ENCODE assay signal across 18 cellular contexts in genomic region chr22:33896154-33896800, GRCh38. TPM values are rescaled to one million over a fixed set of nuclear protein-coding genes. Genes with fewer than 3 reads are reported as not detected.
A peak's percentile ranks its signal among the peaks of the same experiment; 100 is the strongest.
DNase-seq lines count a peak whose midpoint lies in the region; ATAC-seq and TF ChIP-seq lines count a peak whose summit lies in the region.
"Had no signal": no experiment of that assay in that cellular context is flagged by ENCODE, and none has a peak within 500 bp of the region (broad histone marks: within the 10 kb centered on the region; RNA-seq: fewer than 3 reads in every experiment).

No MANE protein-coding gene starts in this region.

- no peak overlapping the region for H3K4me3 Mint-ChIP-seq in natural killer cell
- H3K4me3 Mint-ChIP-seq: activated CD8-positive, alpha-beta memory T cell treated with anti-CD3 and anti-CD28 coated beads, Interleukin-2, amount 10 ng/mL, durations not matched to agents 7 days and 5 days; activated naive CD8-positive, alpha-beta T cell treated with anti-CD3 and anti-CD28 coated beads, Interleukin-2, amount 50 U/mL, for 24 hours; naive thymus-derived CD8-positive, alpha-beta T cell had no signal

- TF ChIP-seq POLR2A in heart left ventricle (IDR thresholded peaks at IDR 0.05), result no peak

- H3K27me3 Mint-ChIP-seq in natural killer cell (ENCODE audit: low read depth in 2 of 2), result no peaks in the 10 kb centered on the region
- H3K27me3 Mint-ChIP-seq: activated CD8-positive, alpha-beta memory T cell treated with anti-CD3 and anti-CD28 coated beads, Interleukin-2, amount 10 ng/mL, durations not matched to agents 7 days and 5 days; activated naive CD8-positive, alpha-beta T cell treated with anti-CD3 and anti-CD28 coated beads, Interleukin-2, amount 50 U/mL, for 24 hours had no signal

- peaks cover 0 to 4% of the 10 kb centered on the region in 2 donors for H3K4me1 Mint-ChIP-seq in natural killer cell
- H3K4me1 Mint-ChIP-seq: activated CD8-positive, alpha-beta memory T cell treated with anti-CD3 and anti-CD28 coated beads, Interleukin-2, amount 10 ng/mL, durations not matched to agents 7 days and 5 days; activated naive CD8-positive, alpha-beta T cell treated with anti-CD3 and anti-CD28 coated beads, Interleukin-2, amount 50 U/mL, for 24 hours had no signal

- H3K36me3 Mint-ChIP-seq in natural killer cell, result no peaks in the 10 kb centered on the region
- H3K36me3 Mint-ChIP-seq: activated CD8-positive, alpha-beta memory T cell treated with anti-CD3 and anti-CD28 coated beads, Interleukin-2, amount 10 ng/mL, durations not matched to agents 7 days and 5 days; naive thymus-derived CD8-positive, alpha-beta T cell had no signal

- H3K36me3 ChIP-seq in GM06990 (ENCODE audit: control insufficient read depth, insufficient read depth, low read length), result no peaks in the 10 kb centered on the region
- H3K36me3 ChIP-seq in heart left ventricle, result no peaks in the 10 kb centered on the region
- H3K36me3 ChIP-seq: upper lobe of left lung had no signal

- H3K9me3 Mint-ChIP-seq in natural killer cell, result peaks cover 2 to 5% of the 10 kb centered on the region in 2 donors

- peak overlapping the region; percentile 24 for H3K4me3 ChIP-seq in GM06990 (replicated peaks; ENCODE audit: low read depth, low read length)
- no peak overlapping the region for H3K4me3 ChIP-seq in heart left ventricle
- H3K4me3 ChIP-seq: coronary artery, smooth muscle cell, upper lobe of left lung had no signal

- 67 to 72% (median 70%) methylated on average over 8 of the region's 8 CpGs for WGBS in heart left ventricle, 4 donors

- ATAC-seq in GM21381 (IDR thresholded peaks at IDR 0.05; ENCODE audit: unreplicated experiment) (peak; percentile 50), HG03175 (IDR thresholded peaks at IDR 0.05; ENCODE audit: unreplicated experiment) (peak; percentile 55), heart left ventricle (peak; percentile 78 to 85 (median 81)), natural killer cell (no peak), GM21367 (IDR thresholded peaks at IDR 0.05; ENCODE audit: unreplicated experiment) (no peak)
- ATAC-seq: activated CD8-positive, alpha-beta memory T cell treated with anti-CD3 and anti-CD28 coated beads, Interleukin-2, amount 10 ng/mL, durations not matched to agents 7 days and 5 days; activated naive CD8-positive, alpha-beta T cell treated with anti-CD3 and anti-CD28 coated beads, Interleukin-2, amount 50 U/mL, for 24 hours; naive thymus-derived CD8-positive, alpha-beta T cell had no signal

- no peak for TF ChIP-seq CTCF in GM06990 (IDR thresholded peaks at IDR 0.05; ENCODE audit: insufficient read depth, low read length, poor library complexity, severe bottlenecking)
- no peak for TF ChIP-seq CTCF in heart left ventricle (IDR thresholded peaks at IDR 0.05)
- no peak for TF ChIP-seq CTCF in natural killer cell (IDR thresholded peaks at IDR 0.05)

- peaks cover 0 to 8% (median 0%) of the 10 kb centered on the region in 12 donors for H3K9me3 ChIP-seq in heart left ventricle
- H3K9me3 ChIP-seq: upper lobe of left lung had no signal

- peak overlapping the region in 11 of 12 donors; percentile 12 to 81 (median 72) for H3K27ac ChIP-seq in heart left ventricle
- H3K27ac ChIP-seq: coronary artery, upper lobe of left lung had no signal

- intact Hi-C loops in heart left ventricle (cut with DNase I) (no loop called here), natural killer cell (cut with micrococcal nuclease) (no loop called here)

- H3K27me3 ChIP-seq in GM06990 (replicated peaks; ENCODE audit: control insufficient read depth, insufficient read depth, low read length) (no peaks in the 10 kb centered on the region), heart left ventricle (no peaks in the 10 kb centered on the region)
- H3K27me3 ChIP-seq: upper lobe of left lung had no signal

- H3K4me1 ChIP-seq in heart left ventricle, result peaks cover 0 to 87% (median 29%) of the 10 kb centered on the region in 12 donors

- no peak overlapping the region for H3K27ac Mint-ChIP-seq in natural killer cell
- H3K27ac Mint-ChIP-seq: activated CD8-positive, alpha-beta memory T cell treated with anti-CD3 and anti-CD28 coated beads, Interleukin-2, amount 10 ng/mL, durations not matched to agents 7 days and 5 days; activated naive CD8-positive, alpha-beta T cell treated with anti-CD3 and anti-CD28 coated beads, Interleukin-2, amount 50 U/mL, for 24 hours; naive thymus-derived CD8-positive, alpha-beta T cell had no signal

- DNase-seq in GM06990 (ENCODE audit: extremely low read depth, insufficient read length) (peak; percentile 50), heart left ventricle (no peak), NCI-H1105 treated with DMSO at 0.1 percent for 48 hours (lab: John Stamatoyannopoulos, UW) (no peak), natural killer cell (no peak)
- no peak for DNase-seq in stimulated activated CD4-positive, alpha-beta T cell treated with anti-CD3 and anti-CD28 coated beads, Interleukin-15, amount 100 ng/mL, for 24 hours
- DNase-seq: ACHN; activated CD8-positive, alpha-beta memory T cell treated with anti-CD3 and anti-CD28 coated beads, Interleukin-2, amount 10 ng/mL, durations not matched to agents 7 days and 5 days; activated naive CD8-positive, alpha-beta T cell treated with anti-CD3 and anti-CD28 coated beads, Interleukin-2, amount 50 U/mL, for 24 hours; DMS153; naive thymus-derived CD8-positive, alpha-beta T cell; NCI-H187; OCI-M1; upper lobe of left lung had no signal

RNA-seq across cellular contexts. Expression of gene LARGE1, which starts 24.0 kb away (rescaled TPM):
- total RNA-seq in heart left ventricle, result 100 to 1,000 TPM in 8 of 9 donors, 10 to 100 TPM in 1; 92.9 to 211 (median 132) TPM
- 10 to 100 TPM; 31.2 to 74.6 TPM for polyA plus RNA-seq in heart left ventricle
- total RNA-seq in natural killer cell, result 10 to 100 TPM in 1 of 3 donors, 1 to 10 TPM in 2; 2.6 to 11.6 (median 4.1) TPM

Comparison
In these comparisons a context has a peak if more than half of its experiments do, and no peak if none do; other contexts are left out.
1. ATAC-seq: peak in GM21381 (single experiment), HG03175 (single experiment) and heart left ventricle (4 of 4); none in natural killer cell (0 of 3) and GM21367 (single experiment).
2. RNA of gene LARGE1, which starts 24.0 kb away (total RNA-seq): 92.9 to 211 TPM in heart left ventricle; 2.6 to 11.6 TPM in natural killer cell; every median in the first group is over 4 times any median in the second.